In genomic region chr1:205240118-205240517, GRCh38 we compare ENCODE assay signal across 18 cellular contexts.
A peak's percentile ranks its signal among the peaks of the same experiment; 100 is the strongest.
DNase-seq lines count a peak whose midpoint lies in the region; FAIRE-seq and TF ChIP-seq lines count a peak whose summit lies in the region.
"Had no signal": no experiment of that assay in that cellular context is flagged by ENCODE, and none has a peak within 500 bp of the region (broad histone marks: within the 10 kb centered on the region; RNA-seq: fewer than 3 reads in every experiment).

No MANE protein-coding gene starts in this region.

- FAIRE-seq in D721Med (lab: Jason Lieb, UNC) = no peak
- FAIRE-seq: frontal cortex, GM18507 had no signal

- DNase-seq in D721Med (ENCODE audit: insufficient read length, low spot score) (peak; percentile 91), SW480 (ENCODE audit: low spot score) (no peak), NCI-H2081 (lab: John Stamatoyannopoulos, UW) (no peak), GM10266 (ENCODE audit: extremely low spot score) (no peak)
- DNase-seq: activated naive CD8-positive, alpha-beta T cell treated with anti-CD3 and anti-CD28 coated beads, Interleukin-2, amount 50 U/mL, for 24 hours; brain microvascular endothelial cell; KG1; NCI-H2029; NCI-H446 had no signal

- H3K27me3 ChIP-seq in BLaER1 = no peaks in the 10 kb centered on the region
- H3K27me3 ChIP-seq: brain microvascular endothelial cell had no signal

- H3K9ac ChIP-seq in BLaER1 = no peak overlapping the region

- peak overlapping the region; percentile 45 for H3K4me2 ChIP-seq in BLaER1
- H3K4me2 ChIP-seq: GM23338 had no signal

- H3K4me3 ChIP-seq in BLaER1 = no peak overlapping the region
- H3K4me3 ChIP-seq: GM23338 had no signal

- no peaks in the 10 kb centered on the region for H3K27me3 Mint-ChIP-seq in nephron (ENCODE audit: low read depth)
- H3K27me3 Mint-ChIP-seq: activated naive CD8-positive, alpha-beta T cell treated with anti-CD3 and anti-CD28 coated beads, Interleukin-2, amount 50 U/mL, for 24 hours; dendritic cell treated with granulocyte-macrophage colony-stimulating factor and Interleukin-4, amounts not matched to agents 40 ng/mL and 50 ng/mL, for 4 days had no signal

- H3K4me3 Mint-ChIP-seq in nephron = peak overlapping the region in 2 of 3 experiments; percentile 46 to 89
- H3K4me3 Mint-ChIP-seq: activated naive CD8-positive, alpha-beta T cell treated with anti-CD3 and anti-CD28 coated beads, Interleukin-2, amount 50 U/mL, for 24 hours; activated T-helper 1 cell treated with anti-CD3 and anti-CD28 coated beads, Interleukin-12 subunit alpha, Interleukin-12 subunit beta, Interleukin-2, Interleukin-4 antibody, amounts not matched to agents 30 ng/mL and 10 ng/mL and 1 ng/mL, durations not matched to agents 14 hours and 24 hours and 36 hours; dendritic cell treated with granulocyte-macrophage colony-stimulating factor and Interleukin-4, amounts not matched to agents 40 ng/mL and 50 ng/mL, for 4 days; GM23338 had no signal

- H3K4me1 ChIP-seq in BLaER1 = peaks cover 34% of the 10 kb centered on the region

- no peaks in the 10 kb centered on the region for H3K9me3 Mint-ChIP-seq in nephron
- H3K9me3 Mint-ChIP-seq: activated naive CD8-positive, alpha-beta T cell treated with anti-CD3 and anti-CD28 coated beads, Interleukin-2, amount 50 U/mL, for 24 hours; activated T-helper 1 cell treated with anti-CD3 and anti-CD28 coated beads, Interleukin-12 subunit alpha, Interleukin-12 subunit beta, Interleukin-2, Interleukin-4 antibody, amounts not matched to agents 30 ng/mL and 10 ng/mL and 1 ng/mL, durations not matched to agents 14 hours and 24 hours and 36 hours; dendritic cell treated with granulocyte-macrophage colony-stimulating factor and Interleukin-4, amounts not matched to agents 40 ng/mL and 50 ng/mL, for 4 days; GM23338 had no signal

- H3K27ac ChIP-seq in BLaER1 = no peak overlapping the region
- H3K27ac ChIP-seq in cingulate gyrus (ENCODE audit: low read depth, low read length) = peak overlapping the region; percentile 80
- H3K27ac ChIP-seq: brain microvascular endothelial cell, epithelial cell of prostate had no signal

- peaks cover 6% of the 10 kb centered on the region for H3K36me3 Mint-ChIP-seq in nephron (ENCODE audit: low read depth)

- peaks cover 69% of the 10 kb centered on the region for H3K4me1 Mint-ChIP-seq in nephron

- peak overlapping the region; percentile 32 to 74 (median 54) for H3K27ac Mint-ChIP-seq in nephron
- H3K27ac Mint-ChIP-seq: activated T-helper 1 cell treated with anti-CD3 and anti-CD28 coated beads, Interleukin-12 subunit alpha, Interleukin-12 subunit beta, Interleukin-2, Interleukin-4 antibody, amounts not matched to agents 30 ng/mL and 10 ng/mL and 1 ng/mL, durations not matched to agents 14 hours and 24 hours and 36 hours; GM23338 had no signal

- no peak for TF ChIP-seq CTCF in D721Med (IDR thresholded peaks at IDR 0.05; ENCODE audit: insufficient read depth, missing control alignments)
- no peak for TF ChIP-seq CTCF in nephron (IDR thresholded peaks at IDR 0.05; ENCODE audit: unreplicated experiment in 3 of 3)
- TF ChIP-seq CTCF in GM10266 (IDR thresholded peaks at IDR 0.05; ENCODE audit: control insufficient read depth, insufficient read depth, low read depth, missing control alignments) = no peak

- H3K9me3 ChIP-seq in BLaER1 = no peaks in the 10 kb centered on the region

- no peaks in the 10 kb centered on the region for H4K20me1 ChIP-seq in BLaER1

- H3K36me3 ChIP-seq in BLaER1 = no peaks in the 10 kb centered on the region
- H3K36me3 ChIP-seq: brain microvascular endothelial cell had no signal
